Comparison of ENCODE assay signal across 25 cellular contexts in the genomic region with DNA sequence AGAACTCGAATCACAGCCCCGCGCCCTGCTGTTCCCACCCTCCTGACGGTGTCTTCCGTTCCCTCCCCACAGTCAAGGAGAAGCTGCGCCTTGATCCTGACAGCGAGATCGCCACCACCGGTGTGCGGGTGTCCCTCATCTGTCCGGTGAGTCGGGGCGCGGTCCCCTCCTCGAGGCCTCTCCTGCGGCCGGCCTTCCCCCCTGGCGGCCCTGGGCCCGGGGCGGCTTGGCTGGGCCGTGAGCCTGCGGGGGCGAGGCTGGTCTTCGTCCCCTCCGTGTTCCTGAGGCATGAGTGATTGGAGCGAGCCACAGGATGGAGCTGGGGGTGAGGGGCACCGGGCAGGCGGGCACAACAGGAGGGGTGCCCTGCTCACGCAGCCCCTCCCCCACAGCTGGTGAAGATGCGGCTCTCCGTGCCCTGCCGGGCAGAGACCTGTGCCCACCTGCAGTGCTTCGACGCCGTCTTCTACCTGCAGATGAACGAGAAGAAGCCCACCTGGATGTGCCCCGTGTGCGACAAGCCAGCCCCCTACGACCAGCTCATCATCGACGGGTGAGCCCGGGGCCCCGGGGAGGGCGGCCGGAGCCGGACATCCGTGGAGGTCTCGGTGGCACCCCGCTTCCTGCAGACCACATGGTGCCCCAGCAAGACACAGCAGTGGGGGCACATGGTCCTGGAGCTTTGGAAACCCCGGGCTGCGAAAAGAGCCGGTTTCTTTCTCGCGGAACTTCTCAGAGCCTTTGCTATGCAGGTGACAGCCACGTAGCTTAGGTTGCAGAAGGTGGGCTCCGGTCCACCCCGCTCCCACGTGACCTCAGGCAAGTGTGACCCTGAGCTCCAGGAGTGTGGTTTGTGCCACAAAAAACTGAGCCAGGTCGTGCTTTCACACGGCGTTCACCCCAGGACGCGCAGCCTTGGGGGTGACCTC. TPM values are rescaled to one million over a fixed set of nuclear protein-coding genes. Genes with fewer than 3 reads are reported as not detected.
A peak's percentile ranks its signal among the peaks of the same experiment; 100 is the strongest.
DNase-seq lines count a peak whose midpoint lies in the region; ATAC-seq, FAIRE-seq and TF ChIP-seq lines count a peak whose summit lies in the region.
"Had no signal": no experiment of that assay in that cellular context is flagged by ENCODE, and none has a peak within 500 bp of the region (broad histone marks: within the 10 kb centered on the region; RNA-seq: fewer than 3 reads in every experiment).

No MANE protein-coding gene starts in this region.

- H3K4me2 ChIP-seq in IMR-90 (ENCODE audit: low read depth, low read length) (no peak overlapping the region), K562 (ENCODE audit: insufficient read depth, low read length) (no peak overlapping the region)
- H3K4me2 ChIP-seq: BLaER1 had no signal

- TF ChIP-seq RAD21 in IMR-90 (IDR thresholded peaks at IDR 0.05; ENCODE audit: low read length) = no peak
- no peak for TF ChIP-seq RAD21 in K562 (CRISPR knock-in tag; conservative IDR thresholded peaks at IDR 0.05 in 1 of 2, IDR thresholded peaks at IDR 0.05 in 1 of 2)

- peaks cover 12 to 16% of the 10 kb centered on the region in 2 experiments; a peak in 3 of 4 replicates for H3K79me1 ChIP-seq in IMR-90 (ENCODE audit: low read depth in 1 of 2, low read length in 2 of 2)

- CTCF ChIA-PET in IMR-90 (lab: Yijun Ruan, JAX) = no interaction called here
- CTCF ChIA-PET in K562 (lab: Yijun Ruan, JAX; ENCODE audit: low intra/inter-chr PET ratio) = no interaction called here
- CTCF ChIA-PET in activated CD4-positive, alpha-beta T cell treated with anti-CD3 and anti-CD28 coated beads, Interleukin-2, amount 10 ng/mL, durations not matched to agents 7 days and 5 days (lab: Charles Lee) = interaction anchor here (0.6 to 1.3 kb wide), 3 partner anchors 85 to 131 kb away, joined by 3 to 5 read pairs (median 4); no protein-coding TSS in a partner anchor

- no peak overlapping the region for H3K4ac ChIP-seq in IMR-90 (ENCODE audit: low read depth, low read length)

- no peak overlapping the region for H3K4me3 Mint-ChIP-seq in activated CD4-positive, alpha-beta T cell treated with anti-CD3 and anti-CD28 coated beads, Interleukin-2, amount 10 ng/mL, durations not matched to agents 7 days and 5 days
- H3K4me3 Mint-ChIP-seq: CD4-positive, CD25-positive, alpha-beta regulatory T cell had no signal

- H3K36me3 ChIP-seq in IMR-90 (ENCODE audit: control insufficient read depth, insufficient read depth, low read length) (peaks cover 69% of the 10 kb centered on the region), K562 (ENCODE audit: control insufficient read depth, insufficient read depth, low read length) (peaks cover 69% of the 10 kb centered on the region), kidney (ENCODE audit: control insufficient read depth in 1 of 2, insufficient read depth in 2 of 2, low read length in 2 of 2) (peaks cover 16 to 17% of the 10 kb centered on the region in 2 donors), tibial nerve (peaks cover 5 to 86% (median 21%) of the 10 kb centered on the region in 3 donors)

- H4K20me1 ChIP-seq in IMR-90 (ENCODE audit: insufficient read depth, low read length) (peaks cover 21% of the 10 kb centered on the region; the same call in 1 of the 2 replicates), K562 (replicated peaks; ENCODE audit: control insufficient read depth, insufficient read depth, low read length) (no peaks in the 10 kb centered on the region; the same call in 1 of the 2 replicates)

- peak overlapping the region; percentile 24 for H2AFZ ChIP-seq in IMR-90 (replicated peaks; ENCODE audit: low read length, poor library complexity)
- no peak overlapping the region for H2AFZ ChIP-seq in K562 (ENCODE audit: low read depth, low read length)
- H2AFZ ChIP-seq: GM23248 had no signal

- no peak overlapping the region for H2BK5ac ChIP-seq in IMR-90 (ENCODE audit: low read depth, low read length, poor library complexity, severe bottlenecking)

- FAIRE-seq in K562 (lab: Jason Lieb, UNC) (no peak), kidney (lab: Jason Lieb, UNC) (no peak)
- FAIRE-seq: A204.1, GM12892 had no signal

- H3K9me3 Mint-ChIP-seq in activated CD4-positive, alpha-beta T cell treated with anti-CD3 and anti-CD28 coated beads, Interleukin-2, amount 10 ng/mL, durations not matched to agents 7 days and 5 days = no peaks in the 10 kb centered on the region

- TF ChIP-seq POLR2A in IMR-90 (IDR thresholded peaks at IDR 0.05; ENCODE audit: low read depth, low read length) (no peak), K562 (conservative IDR thresholded peaks at IDR 0.05) (no peak), tibial nerve (IDR thresholded peaks at IDR 0.05) (no peak)

- H3K18ac ChIP-seq in IMR-90 (ENCODE audit: low read depth, low read length) = no peak overlapping the region

- H3K9me3 ChIP-seq in IMR-90 (ENCODE audit: control insufficient read depth, insufficient read depth, low read length) = no peaks in the 10 kb centered on the region
- H3K9me3 ChIP-seq in K562 (replicated peaks; ENCODE audit: control insufficient read depth, insufficient read depth, low read depth, low read length) = peaks cover 6% of the 10 kb centered on the region
- H3K9me3 ChIP-seq in kidney (ENCODE audit: control insufficient read depth in 1 of 2, low read length in 2 of 2) = no peaks in the 10 kb centered on the region
- H3K9me3 ChIP-seq in tibial nerve = no peaks in the 10 kb centered on the region
- H3K9me3 ChIP-seq: SJSA1 had no signal

- H3K9ac ChIP-seq in IMR-90 (ENCODE audit: low read depth, low read length) (no peak overlapping the region), K562 (ENCODE audit: insufficient read depth in 1 of 2, low read depth in 2 of 2, low read length in 2 of 2) (peak overlapping the region in 1 of 2 experiments; percentile 26; a peak in 2 of 4 replicates), kidney (ENCODE audit: low read length in 2 of 2) (no peak overlapping the region)
- H3K9ac ChIP-seq: BLaER1, GM23248 had no signal

- H3K9me1 ChIP-seq in IMR-90 (ENCODE audit: insufficient read depth, low read length) (peaks cover 14% of the 10 kb centered on the region), K562 (ENCODE audit: control insufficient read depth, insufficient read depth, low read length) (no peaks in the 10 kb centered on the region)

- TF ChIP-seq EP300 in K562 (IDR thresholded peaks at IDR 0.05; ENCODE audit: low read length) (no peak), tibial nerve (IDR thresholded peaks at IDR 0.05) (no peak)

- no peak overlapping the region for H2BK120ac ChIP-seq in IMR-90 (ENCODE audit: low read depth, low read length)

- H3K27me3 ChIP-seq in IMR-90 (ENCODE audit: control insufficient read depth, insufficient read depth, low read length) (no peaks in the 10 kb centered on the region), K562 (ENCODE audit: control insufficient read depth in 2 of 2, insufficient read depth in 2 of 2, low read length in 2 of 2) (no peaks in the 10 kb centered on the region), tibial nerve (no peaks in the 10 kb centered on the region)
- H3K27me3 ChIP-seq: BLaER1, SJSA1 had no signal

- DNase-seq in IMR-90 = no peak
- no peak for DNase-seq in K562 (ENCODE audit: extremely low read depth in 1 of 4, low spot score in 3 of 4)
- DNase-seq in kidney = peak; percentile 75
- DNase-seq in tibial nerve (ENCODE audit: low spot score in 2 of 2) = no peak
- DNase-seq in activated CD4-positive, alpha-beta T cell treated with anti-CD3 and anti-CD28 coated beads, Interleukin-2, amount 10 ng/mL, durations not matched to agents 7 days and 5 days = no peak
- DNase-seq in LoVo (ENCODE audit: low spot score) = no peak
- DNase-seq: CD4-positive, CD25-positive, alpha-beta regulatory T cell; DMS153; DND-41; GM23248; H7; KG1; MM.1S; NCI-H2029; NCI-H446 treated with DMSO at 0.1 percent for 48 hours; NCI-H526; NCI-H82; NK-92 treated with Interleukin-12 subunit alpha and Interleukin-12 subunit beta, amount 100 ng/mL, for 24 hours; PC-3 had no signal

- no peak overlapping the region for H3K27ac Mint-ChIP-seq in activated CD4-positive, alpha-beta T cell treated with anti-CD3 and anti-CD28 coated beads, Interleukin-2, amount 10 ng/mL, durations not matched to agents 7 days and 5 days
- H3K27ac Mint-ChIP-seq: CD4-positive, CD25-positive, alpha-beta regulatory T cell had no signal

- H3K56ac ChIP-seq in IMR-90 (ENCODE audit: extremely low read depth, insufficient read depth, low read length) = no peak overlapping the region

- no peak overlapping the region for H4K8ac ChIP-seq in IMR-90 (ENCODE audit: low read depth in 2 of 2, low read length in 2 of 2)

- H3K79me2 ChIP-seq in K562 (ENCODE audit: control insufficient read depth, insufficient read depth, low read length) = no peaks in the 10 kb centered on the region

- H3K4me3 ChIP-seq in IMR-90 (ENCODE audit: insufficient read depth, low read depth, low read length) (no peak overlapping the region), K562 (no peak overlapping the region), kidney (ENCODE audit: low read length in 2 of 2) (no peak overlapping the region), tibial nerve (no peak overlapping the region)
- H3K4me3 ChIP-seq: BLaER1, GM23248, SJSA1 had no signal

- dilution Hi-C loops in IMR-90 (cut with HindIII; ENCODE audit: low sequenced_read_pairs, unreplicated experiment) = no loop called here

- no peak overlapping the region for H4K91ac ChIP-seq in IMR-90 (ENCODE audit: insufficient read depth, low read depth, low read length)

- H3K27me3 Mint-ChIP-seq in activated CD4-positive, alpha-beta T cell treated with anti-CD3 and anti-CD28 coated beads, Interleukin-2, amount 10 ng/mL, durations not matched to agents 7 days and 5 days = no peaks in the 10 kb centered on the region
- H3K27me3 Mint-ChIP-seq: CD4-positive, CD25-positive, alpha-beta regulatory T cell had no signal

- TF ChIP-seq CTCF in IMR-90 (conservative IDR thresholded peaks at IDR 0.05; ENCODE audit: low read depth, low read length) (no peak), K562 (IDR thresholded peaks at IDR 0.05 in 2 of 3, conservative IDR thresholded peaks at IDR 0.05 in 1 of 3; ENCODE audit: insufficient read depth in 2 of 3, low read depth in 1 of 3, low read length in 3 of 3) (no peak), kidney (IDR thresholded peaks at IDR 0.05; ENCODE audit: borderline replicate concordance, extremely low read depth, insufficient read depth) (no peak), tibial nerve (IDR thresholded peaks at IDR 0.05) (no peak)

- H3K23ac ChIP-seq in IMR-90 (ENCODE audit: low read depth, low read length) = no peak overlapping the region

- H2AK5ac ChIP-seq in IMR-90 (ENCODE audit: low read depth, low read length) = no peak overlapping the region

- WGBS in IMR-90 (ENCODE audit: extremely low coverage in 2 of 2, insufficient read length in 1 of 2), 2 experiments = 95% methylated on average over 44 of the region's 63 CpGs; no CpG with 5 or more reads in 1 of the 2 experiments
- WGBS in K562 (ENCODE audit: insufficient coverage, low coverage, missing lambda C conversion rate) = 86% methylated on average over 22 of the region's 63 CpGs
- 81 to 86% methylated on average over 40 to 63 of the region's 63 CpGs for WGBS in tibial nerve, 2 donors

- H3K4me1 Mint-ChIP-seq in activated CD4-positive, alpha-beta T cell treated with anti-CD3 and anti-CD28 coated beads, Interleukin-2, amount 10 ng/mL, durations not matched to agents 7 days and 5 days = no peaks in the 10 kb centered on the region
- H3K4me1 Mint-ChIP-seq: CD4-positive, CD25-positive, alpha-beta regulatory T cell had no signal

- POLR2A ChIA-PET in IMR-90 (lab: Charles Lee; ENCODE audit: unreplicated experiment) (no interaction called here), K562 (lab: Yijun Ruan, JAX) (interaction anchor here (0.6 to 2.2 kb wide), 4 partner anchors 8 to 194 kb away, joined by 3 to 8 read pairs (median 4); no protein-coding TSS in a partner anchor)
- POLR2A ChIA-PET in activated CD4-positive, alpha-beta T cell treated with anti-CD3 and anti-CD28 coated beads, Interleukin-2, amount 10 ng/mL, durations not matched to agents 7 days and 5 days (lab: Charles Lee) = no interaction called here

- intact Hi-C loops in IMR-90 (cut with micrococcal nuclease) = no loop called here
- intact Hi-C loops in K562 (cut with micrococcal nuclease) = no loop called here
- intact Hi-C loops in kidney (cut with DNase I) = no loop called here

- H3K27ac ChIP-seq in IMR-90 (ENCODE audit: insufficient read depth, low read length) (no peak overlapping the region), K562 (ENCODE audit: extremely low read depth, low read depth, low read length) (no peak overlapping the region), kidney (ENCODE audit: low read depth in 2 of 2, low read length in 2 of 2) (no peak overlapping the region), tibial nerve (peak overlapping the region; percentile 34 to 87 (median 72))
- H3K27ac ChIP-seq: BLaER1, GM23248, SJSA1 had no signal

- H2BK20ac ChIP-seq in IMR-90 (ENCODE audit: low read depth, low read length) = no peak overlapping the region

- no peak overlapping the region for H4K5ac ChIP-seq in IMR-90 (ENCODE audit: low read depth, low read length)

- H2BK15ac ChIP-seq in IMR-90 (ENCODE audit: low read depth, low read length) = no peak overlapping the region

- H2AK9ac ChIP-seq in IMR-90 (replicated peaks; ENCODE audit: low read depth, low read length, poor library complexity) = no peak overlapping the region

- BruUV-seq in IMR-90 (replicated peaks; lab: Mats Ljungman, UMichigan) (no TSS peak), K562 (replicated peaks; lab: Mats Ljungman, UMichigan) (no TSS peak)

- H3K14ac ChIP-seq in IMR-90 (replicated peaks; ENCODE audit: low read depth, low read length) = no peak overlapping the region

- peaks cover 2% of the 10 kb centered on the region for H3K36me3 Mint-ChIP-seq in activated CD4-positive, alpha-beta T cell treated with anti-CD3 and anti-CD28 coated beads, Interleukin-2, amount 10 ng/mL, durations not matched to agents 7 days and 5 days (ENCODE audit: low read depth)
- H3K36me3 Mint-ChIP-seq: CD4-positive, CD25-positive, alpha-beta regulatory T cell had no signal

- in situ Hi-C loops in IMR-90 (cut with MboI; ENCODE audit: low sequenced_read_pairs) = no loop called here
- in situ Hi-C loops in K562 (cut with MboI) = no loop called here

- H3K4me1 ChIP-seq in IMR-90 (ENCODE audit: control insufficient read depth, insufficient read depth, low read length) (no peaks in the 10 kb centered on the region), K562 (replicated peaks in 1 of 2; ENCODE audit: control insufficient read depth in 2 of 2, insufficient read depth in 2 of 2, low read length in 2 of 2) (peaks cover 0 to 43% of the 10 kb centered on the region in 2 experiments; a peak in 2 of 5 replicates), kidney (ENCODE audit: control insufficient read depth in 1 of 2, insufficient read depth in 1 of 2, low read depth in 1 of 2, low read length in 2 of 2) (no peaks in the 10 kb centered on the region), tibial nerve (peaks cover 0 to 60% (median 29%) of the 10 kb centered on the region in 4 donors)
- H3K4me1 ChIP-seq: BLaER1, SJSA1 had no signal

- ATAC-seq in IMR-90 (ENCODE audit: low read depth) (no peak), K562 (no peak), HG03159 (IDR thresholded peaks at IDR 0.05; ENCODE audit: unreplicated experiment) (no peak)
- ATAC-seq: PC-3, Right ventricle myocardium inferior had no signal

RNA-seq across cellular contexts. Expression of gene PIAS4, which starts 25.8 kb away (rescaled TPM):
- total RNA-seq in IMR-90 (2012; rRNA removed) (10.8 and 13.6 TPM in 2 replicates), K562 (2014; rRNA removed) (21.9 and 26.4 TPM in 2 replicates), K562 (2014; rRNA removed; fragmentation: Illumina TruSeq; extraction: Trizol) (5.3 and 7.3 TPM in 2 replicates), K562 (2015; rRNA removed; fragmentation: Illumina TruSeq; extraction: Trizol) (14.3 and 14.4 TPM in 2 replicates), K562 (2021) (24.9 and 34.9 TPM in 2 replicates), kidney (25.0 TPM), tibial nerve (10 to 100 TPM; 23.0 to 32.4 (median 26.3) TPM)
- polyA plus RNA-seq in IMR-90 (2012; rRNA removed) (12.1 and 16.6 TPM in 2 replicates), K562 (2011; rRNA removed) (6.7 and 7.1 TPM in 2 replicates), K562 (2014; fragmentation: Illumina TruSeq; extraction: Trizol) (14.5 and 23.3 TPM in 2 replicates), K562 (2014; fragmentation: Nextera tagmentation; extraction: Ambion mirVana) (under 1 TPM; 0.27 TPM), K562 (2014; rRNA removed) (14.8 and 19.9 TPM in 2 replicates), kidney (ENCODE audit: insufficient read depth, low read depth, low replicate concordance) (9.8 TPM)
- polyA plus RNA-seq in IMR-90 (2012; cell fraction: cytosol; rRNA removed) = 11.9 and 21.3 TPM in 2 replicates
- polyA plus RNA-seq in IMR-90 (2012; cell fraction: nucleus; rRNA removed; ENCODE audit: low replicate concordance) = 12.0 and 20.3 TPM in 2 replicates
- 19.4 and 56.5 TPM in 2 replicates for total RNA-seq in K562 (2011; cell fraction: chromatin; rRNA removed; ENCODE audit: low replicate concordance)
- 36.9 and 39.3 TPM in 2 replicates for total RNA-seq in K562 (2011; cell fraction: nucleolus; rRNA removed)
- 20.4 and 20.9 TPM in 2 replicates for total RNA-seq in K562 (2011; cell fraction: nucleoplasm; rRNA removed)
- polyA plus RNA-seq in K562 (2011; cell fraction: cytosol; rRNA removed) = 7.4 and 15.5 TPM in 2 replicates
- 11.2 and 22.2 TPM in 2 replicates for polyA plus RNA-seq in K562 (2011; cell fraction: nucleus; rRNA removed)
- polyA plus RNA-seq in K562 (2012) = 23.1 and 44.7 TPM in 2 replicates
- 4.6 and 5.3 TPM in 2 replicates for polyA minus RNA-seq in K562 (2011; rRNA and poly(A)+ RNA removed)
- 14.9 and 18.8 TPM in 2 replicates for polyA minus RNA-seq in K562 (2011; cell fraction: cytosol; rRNA and poly(A)+ RNA removed)
- 21.3 and 22.4 TPM in 2 replicates for polyA minus RNA-seq in K562 (2011; cell fraction: nucleus; rRNA and poly(A)+ RNA removed)
- 10 to 100 TPM; 33.3 to 40.4 TPM for total RNA-seq in activated CD4-positive, alpha-beta T cell treated with anti-CD3 and anti-CD28 coated beads, Interleukin-2, amount 10 ng/mL, durations not matched to agents 7 days and 5 days

RNA-seq across cellular contexts. Expression of gene ZBTB7A, which starts 33.4 kb away (rescaled TPM):
- 3.2 and 4.2 TPM in 2 replicates for total RNA-seq in IMR-90 (2012; rRNA removed)
- 10.3 and 14.7 TPM in 2 replicates for polyA plus RNA-seq in IMR-90 (2012; rRNA removed)
- 6.9 and 17.2 TPM in 2 replicates for polyA plus RNA-seq in IMR-90 (2012; cell fraction: cytosol; rRNA removed)
- 22.8 and 55.1 TPM in 2 replicates for polyA plus RNA-seq in IMR-90 (2012; cell fraction: nucleus; rRNA removed; ENCODE audit: low replicate concordance)
- 5.4 and 20.2 TPM in 2 replicates for total RNA-seq in K562 (2011; cell fraction: chromatin; rRNA removed; ENCODE audit: low replicate concordance)
- total RNA-seq in K562 (2011; cell fraction: nucleolus; rRNA removed) = 10.5 and 12.0 TPM in 2 replicates
- 5.3 and 7.3 TPM in 2 replicates for total RNA-seq in K562 (2011; cell fraction: nucleoplasm; rRNA removed)
- 10.2 and 13.8 TPM in 2 replicates for total RNA-seq in K562 (2014; rRNA removed)
- 1.6 and 1.8 TPM in 2 replicates for total RNA-seq in K562 (2014; rRNA removed; fragmentation: Illumina TruSeq; extraction: Trizol)
- 4.6 and 4.8 TPM in 2 replicates for total RNA-seq in K562 (2015; rRNA removed; fragmentation: Illumina TruSeq; extraction: Trizol)
- 32.7 and 34.0 TPM in 2 replicates for total RNA-seq in K562 (2021)
- 2.0 and 2.4 TPM in 2 replicates for polyA plus RNA-seq in K562 (2011; rRNA removed)
- 2.8 and 11.2 TPM in 2 replicates for polyA plus RNA-seq in K562 (2011; cell fraction: cytosol; rRNA removed)
- polyA plus RNA-seq in K562 (2011; cell fraction: nucleus; rRNA removed) = 7.4 and 18.4 TPM in 2 replicates
- 8.9 and 10.8 TPM in 2 replicates for polyA plus RNA-seq in K562 (2012)
- polyA plus RNA-seq in K562 (2014; fragmentation: Illumina TruSeq; extraction: Trizol) = 6.3 and 8.3 TPM in 2 replicates
- polyA plus RNA-seq in K562 (2014; fragmentation: Nextera tagmentation; extraction: Ambion mirVana) = under 1 TPM; 0.11 to 0.27 TPM
- 10.8 and 11.6 TPM in 2 replicates for polyA plus RNA-seq in K562 (2014; rRNA removed)
- polyA minus RNA-seq in K562 (2011; rRNA and poly(A)+ RNA removed) = 1.3 and 1.7 TPM in 2 replicates
- polyA minus RNA-seq in K562 (2011; cell fraction: cytosol; rRNA and poly(A)+ RNA removed) = 14.2 and 20.6 TPM in 2 replicates
- 5.4 and 5.8 TPM in 2 replicates for polyA minus RNA-seq in K562 (2011; cell fraction: nucleus; rRNA and poly(A)+ RNA removed)
- total RNA-seq in kidney = 53.2 TPM
- polyA plus RNA-seq in kidney (ENCODE audit: insufficient read depth, low read depth, low replicate concordance) = 8.9 TPM
- total RNA-seq in tibial nerve = 10 to 100 TPM; 64.9 to 97.7 (median 86.7) TPM
- 10 to 100 TPM; 39.4 to 47.5 TPM for total RNA-seq in activated CD4-positive, alpha-beta T cell treated with anti-CD3 and anti-CD28 coated beads, Interleukin-2, amount 10 ng/mL, durations not matched to agents 7 days and 5 days

RNA-seq across cellular contexts. Expression of gene EEF2, which starts 48.0 kb away (rescaled TPM):
- total RNA-seq in IMR-90 (2012; rRNA removed) = 1,727 and 2,161 TPM in 2 replicates
- polyA plus RNA-seq in IMR-90 (2012; rRNA removed) = 1,505 and 1,547 TPM in 2 replicates
- 957 and 2,460 TPM in 2 replicates for polyA plus RNA-seq in IMR-90 (2012; cell fraction: cytosol; rRNA removed)
- polyA plus RNA-seq in IMR-90 (2012; cell fraction: nucleus; rRNA removed; ENCODE audit: low replicate concordance) = 805 and 1,780 TPM in 2 replicates
- total RNA-seq in K562 (2011; cell fraction: chromatin; rRNA removed; ENCODE audit: low replicate concordance) = 411 and 869 TPM in 2 replicates
- total RNA-seq in K562 (2011; cell fraction: nucleolus; rRNA removed) = 851 and 883 TPM in 2 replicates
- total RNA-seq in K562 (2011; cell fraction: nucleoplasm; rRNA removed) = 585 and 614 TPM in 2 replicates
- total RNA-seq in K562 (2014; rRNA removed) = 1,752 and 1,953 TPM in 2 replicates
- 1,453 and 1,647 TPM in 2 replicates for total RNA-seq in K562 (2014; rRNA removed; fragmentation: Illumina TruSeq; extraction: Trizol)
- total RNA-seq in K562 (2015; rRNA removed; fragmentation: Illumina TruSeq; extraction: Trizol) = 1,387 and 1,494 TPM in 2 replicates
- 2,825 and 3,003 TPM in 2 replicates for total RNA-seq in K562 (2021)
- polyA plus RNA-seq in K562 (2011; rRNA removed) = 1,026 and 1,305 TPM in 2 replicates
- polyA plus RNA-seq in K562 (2011; cell fraction: cytosol; rRNA removed) = 1,502 and 1,797 TPM in 2 replicates
- polyA plus RNA-seq in K562 (2011; cell fraction: nucleus; rRNA removed) = 696 and 770 TPM in 2 replicates
- 3,305 and 4,013 TPM in 2 replicates for polyA plus RNA-seq in K562 (2012)
- polyA plus RNA-seq in K562 (2014; fragmentation: Illumina TruSeq; extraction: Trizol) = 1,501 and 2,376 TPM in 2 replicates
- polyA plus RNA-seq in K562 (2014; fragmentation: Nextera tagmentation; extraction: Ambion mirVana) = 100 to 1,000 TPM; 372 to 422 TPM
- polyA plus RNA-seq in K562 (2014; rRNA removed) = 1,067 and 1,158 TPM in 2 replicates
- polyA minus RNA-seq in K562 (2011; rRNA and poly(A)+ RNA removed) = 1,191 and 1,209 TPM in 2 replicates
- 1,563 and 2,307 TPM in 2 replicates for polyA minus RNA-seq in K562 (2011; cell fraction: cytosol; rRNA and poly(A)+ RNA removed)
- 434 and 599 TPM in 2 replicates for polyA minus RNA-seq in K562 (2011; cell fraction: nucleus; rRNA and poly(A)+ RNA removed)
- 1,813 TPM for total RNA-seq in kidney
- 1,520 TPM for polyA plus RNA-seq in kidney (ENCODE audit: insufficient read depth, low read depth, low replicate concordance)
- 1,000 to 10,000 TPM; 1,233 to 1,650 (median 1,549) TPM for total RNA-seq in tibial nerve
- total RNA-seq in activated CD4-positive, alpha-beta T cell treated with anti-CD3 and anti-CD28 coated beads, Interleukin-2, amount 10 ng/mL, durations not matched to agents 7 days and 5 days = 1,000 to 10,000 TPM; 1,428 to 1,492 TPM

Comparison
In these comparisons a context has a peak if more than half of its experiments do, and no peak if none do; other contexts are left out.
1. H3K27ac ChIP-seq: peak in tibial nerve (4 of 4); none in IMR-90 (single experiment), K562 (single experiment) and kidney (0 of 2).